ENCODE assay signal across 27 cellular contexts in the genomic region with DNA sequence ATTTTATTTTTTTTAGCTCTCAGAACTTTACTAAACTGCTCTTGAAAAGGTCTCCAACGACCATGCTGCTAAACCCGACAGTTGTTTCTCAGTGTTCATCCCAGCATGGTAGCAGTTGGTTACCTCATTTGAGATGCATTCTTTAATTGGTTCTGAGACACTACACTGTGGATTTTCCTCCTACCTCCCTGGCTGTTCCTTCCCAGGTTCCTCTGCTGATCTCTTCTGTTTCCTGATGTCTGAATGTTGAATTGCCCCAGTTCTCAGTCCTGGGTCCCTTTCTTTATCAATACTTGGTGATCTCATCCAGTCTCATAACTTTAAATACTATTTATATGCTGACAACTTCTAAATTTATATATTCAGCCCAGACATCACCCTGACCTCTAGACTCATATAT.
"Had no signal": no experiment of that assay in that cellular context is flagged by ENCODE, and none has a peak within 500 bp of the region (broad histone marks: within the 10 kb centered on the region; RNA-seq: fewer than 3 reads in every experiment).

No MANE protein-coding gene starts in this region.

- ATAC-seq: stimulated activated effector memory CD8-positive, alpha-beta T cell treated with anti-CD3 and anti-CD28 coated beads, Interleukin-12 subunit alpha, Interleukin-12 subunit beta, amount 100 ng/mL, for 72 hours; stimulated activated memory B cell treated with anti-CD40 and anti-IgM and Interleukin-4, amounts not matched to agents 10 μg/mL and 1 μg/mL and 100 μg/mL, for 72 hours; stimulated activated naive B cell treated with anti-CD40 and anti-IgM and Interleukin-4, amounts not matched to agents 10 μg/mL and 1 μg/mL and 100 μg/mL, for 72 hours; stimulated activated naive CD8-positive, alpha-beta T cell treated with anti-CD3 and anti-CD28 coated beads, Interleukin-15, amount 100 ng/mL, for 72 hours; stimulated activated naive CD8-positive, alpha-beta T cell treated with anti-CD3 and anti-CD28 coated beads, Interleukin-15, Interleukin-2, amounts not matched to agents 100 U/mL and 50 U/mL, for 24 hours; upper lobe of right lung had no signal

- H3K4me3 ChIP-seq: stomach, suprapubic skin, testis, thoracic aorta, thyroid gland, tibial artery, tibial nerve, transverse colon, upper lobe of left lung, upper lobe of right lung, uterus, vagina had no signal

- H3K4me1 ChIP-seq: stomach, testis, thyroid gland, tibial artery, tibial nerve, transverse colon, upper lobe of right lung, uterus, vagina had no signal

- H3K27ac ChIP-seq: stomach, suprapubic skin, testis, thoracic aorta, thyroid gland, tibial artery, tibial nerve, transverse colon, upper lobe of left lung, upper lobe of right lung, uterus, vagina had no signal

- FAIRE-seq: urothelium cell line had no signal

- H3K36me3 ChIP-seq: thoracic aorta, thyroid gland, tibial artery, transverse colon, upper lobe of left lung, upper lobe of right lung, uterus, vagina had no signal

- H3K27me3 ChIP-seq: stomach, suprapubic skin, testis, thyroid gland, tibial artery, tibial nerve, transverse colon, upper lobe of left lung, upper lobe of right lung, uterus, vagina had no signal

- H3K9me3 ChIP-seq: stomach, suprapubic skin, testis, thoracic aorta, thyroid gland, tibial artery, tibial nerve, transverse colon, upper lobe of left lung, upper lobe of right lung, uterus, vagina had no signal

- DNase-seq: stimulated activated CD4-positive, alpha-beta T cell treated with anti-CD3 and anti-CD28 coated beads, Interleukin-2, amount 100 ng/mL, for 48 hours; stimulated activated CD4-positive, alpha-beta T cell treated with anti-CD3 and anti-CD28 coated beads, Interleukin-4, amount 100 ng/mL, for 1 hour; stimulated activated CD4-positive, alpha-beta T cell treated with anti-CD3 and anti-CD28 coated beads, Interleukin-4, amount 100 ng/mL, for 24 hours; stimulated activated CD4-positive, alpha-beta T cell treated with anti-CD3 and anti-CD28 coated beads, Interleukin-4, amount 100 ng/mL, for 4 hours; stimulated activated CD8-positive, alpha-beta memory T cell treated with anti-CD3 and anti-CD28 coated beads, Interleukin-4, amount 100 ng/mL, for 48 hours; stimulated activated naive B cell treated with anti-CD40 and anti-IgM and Interleukin-4, amounts not matched to agents 10 μg/mL and 1 μg/mL and 100 μg/mL, for 72 hours; stimulated activated naive CD4-positive, alpha-beta T cell; stimulated activated naive CD4-positive, alpha-beta T cell treated with Interleukin-2 at 50 U/mL for 16 hours; stimulated activated naive CD8-positive, alpha-beta T cell treated with anti-CD3 and anti-CD28 coated beads, Interleukin-15, amount 100 ng/mL, for 72 hours; stimulated activated naive CD8-positive, alpha-beta T cell treated with anti-CD3 and anti-CD28 coated beads, Interleukin-15, Interleukin-2, amounts not matched to agents 100 U/mL and 50 U/mL, for 24 hours; stomach; substantia nigra; testis; thyroid gland; tibial artery; transverse colon; trophoblast cell; upper lobe of left lung; upper lobe of right lung; uterus had no signal
